In the genomic region with DNA sequence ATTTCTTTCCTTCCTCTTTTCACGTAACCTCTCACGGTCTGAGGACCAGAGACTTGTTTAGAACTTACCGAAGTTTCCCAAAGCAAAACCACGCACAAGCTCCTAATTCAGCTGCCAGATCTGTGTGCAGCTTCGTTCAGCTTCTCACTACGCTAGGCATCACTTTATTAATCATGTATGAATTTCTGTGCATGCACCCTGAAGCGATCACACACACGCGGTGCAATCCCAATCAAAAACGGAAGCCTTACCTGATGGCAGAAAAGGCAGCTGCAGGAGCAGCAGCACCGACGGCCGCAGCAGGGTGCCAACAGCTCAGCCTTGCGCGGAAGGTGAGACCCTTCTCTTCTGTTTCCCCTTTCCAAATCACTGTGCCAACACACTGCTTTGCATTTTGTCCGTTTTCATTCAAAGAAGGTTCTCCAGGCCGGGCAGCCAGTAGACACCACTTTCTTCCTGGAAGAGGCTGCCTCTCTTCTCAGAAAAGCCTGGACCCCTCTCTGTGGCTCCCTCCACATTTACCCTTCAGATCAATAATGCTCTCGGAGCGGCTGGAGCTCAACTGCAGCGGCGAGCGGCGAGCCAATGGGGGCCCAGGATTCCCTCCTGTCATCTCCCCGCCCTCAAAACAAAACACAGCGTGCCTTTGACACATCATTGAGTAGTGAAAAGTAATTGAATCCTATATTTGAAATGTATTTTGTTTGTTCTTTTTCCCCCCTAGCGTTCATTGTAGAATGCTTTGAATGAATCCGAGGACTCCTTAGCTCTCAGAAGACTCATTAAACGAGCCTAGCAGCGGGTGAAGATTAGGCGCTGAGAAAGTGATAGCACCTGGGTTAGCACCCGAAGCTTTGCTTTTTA, we compare ENCODE assay signal across 9 cellular contexts. TPM values are rescaled to one million over a fixed set of nuclear protein-coding genes. Genes with fewer than 3 reads are reported as not detected.
A peak's percentile ranks its signal among the peaks of the same experiment; 100 is the strongest.
DNase-seq lines count a peak whose midpoint lies in the region; ATAC-seq and TF ChIP-seq lines count a peak whose summit lies in the region.
"Had no signal": no experiment of that assay in that cellular context is flagged by ENCODE, and none has a peak within 500 bp of the region (broad histone marks: within the 10 kb centered on the region; RNA-seq: fewer than 3 reads in every experiment).

A gene (minus strand): TSS at position 538 of the 864 bp plus-strand sequence.

- H3K9ac ChIP-seq in mammary epithelial cell (ENCODE audit: insufficient read depth, low read length) = no peak within 1 kb of the TSS

- ATAC-seq in naive thymus-derived CD4-positive, alpha-beta T cell = no peak
- ATAC-seq: HCT116 had no signal

- BruUV-seq in Caco-2 (replicated peaks; lab: Mats Ljungman, UMichigan) (no TSS peak), mammary epithelial cell (replicated peaks; lab: Mats Ljungman, UMichigan) (no TSS peak)

- intact Hi-C loops in Caco-2 (cut with micrococcal nuclease; ENCODE audit: unreplicated experiment) (no loop called here), mammary epithelial cell (cut with micrococcal nuclease) (no loop called here)
- intact Hi-C loops in naive thymus-derived CD4-positive, alpha-beta T cell (cut with micrococcal nuclease) = no loop called here

- peak within 1 kb of the TSS; percentile 41 for H3K4me3 Mint-ChIP-seq in Caco-2 (ENCODE audit: unreplicated experiment)
- peak within 1 kb of the TSS; percentile 42 to 81 (median 69) for H3K4me3 Mint-ChIP-seq in naive thymus-derived CD4-positive, alpha-beta T cell

- no peaks in the 10 kb centered on the region for H3K36me3 Mint-ChIP-seq in Caco-2 (ENCODE audit: insufficient read depth, unreplicated experiment)
- no peaks in the 10 kb centered on the region for H3K36me3 Mint-ChIP-seq in naive thymus-derived CD4-positive, alpha-beta T cell

- H3K4me1 Mint-ChIP-seq in Caco-2 (ENCODE audit: low read depth, unreplicated experiment) = peaks cover 7% of the 10 kb centered on the region
- peaks cover 0 to 17% (median 14%) of the 10 kb centered on the region in 7 donors for H3K4me1 Mint-ChIP-seq in naive thymus-derived CD4-positive, alpha-beta T cell

- no peak for TF ChIP-seq CTCF in Caco-2 (IDR thresholded peaks at IDR 0.05; ENCODE audit: insufficient read depth in 1 of 2, low read depth in 1 of 2, low read length in 1 of 2, severe bottlenecking in 1 of 2, unreplicated experiment in 1 of 2)
- TF ChIP-seq CTCF in mammary epithelial cell (conservative IDR thresholded peaks at IDR 0.05 in 1 of 2, IDR thresholded peaks at IDR 0.05 in 1 of 2; ENCODE audit: extremely low read depth in 1 of 2, insufficient read depth in 1 of 2, low read depth in 1 of 2, low read length in 2 of 2) = no peak

- peak within 1 kb of the TSS; percentile 73 for H2AFZ ChIP-seq in mammary epithelial cell (ENCODE audit: low read depth, low read length)

- H3K27me3 ChIP-seq in Caco-2 (replicated peaks; ENCODE audit: control insufficient read depth, insufficient read depth, low read length) (no peaks in the 10 kb centered on the region), mammary epithelial cell (ENCODE audit: insufficient read depth, low read length) (peaks cover 3% of the 10 kb centered on the region)
- no peaks in the 10 kb centered on the region for H3K27me3 ChIP-seq in naive thymus-derived CD4-positive, alpha-beta T cell (ENCODE audit: control insufficient read depth in 2 of 2, insufficient read depth in 2 of 2, low read length in 2 of 2)

- in situ Hi-C loops in mammary epithelial cell (cut with MboI; ENCODE audit: low sequenced_read_pairs in 2 of 2) = no loop called here

- peaks cover 15% of the 10 kb centered on the region for H3K27me3 Mint-ChIP-seq in Caco-2 (ENCODE audit: insufficient read depth, unreplicated experiment)
- peaks cover 0 to 5% (median 0%) of the 10 kb centered on the region in 5 donors for H3K27me3 Mint-ChIP-seq in naive thymus-derived CD4-positive, alpha-beta T cell

- no peak within 1 kb of the TSS for H3K27ac ChIP-seq in mammary epithelial cell (ENCODE audit: insufficient read depth, low read depth, low read length)
- H3K27ac ChIP-seq in naive thymus-derived CD4-positive, alpha-beta T cell (ENCODE audit: low read depth, low read length) = no peak within 1 kb of the TSS

- H3K36me3 ChIP-seq in Caco-2 (ENCODE audit: control insufficient read depth, insufficient read depth, low read length) = no peaks in the 10 kb centered on the region
- H3K36me3 ChIP-seq in mammary epithelial cell (ENCODE audit: insufficient read depth, low read length) = no peaks in the 10 kb centered on the region
- H3K36me3 ChIP-seq in naive thymus-derived CD4-positive, alpha-beta T cell (ENCODE audit: control insufficient read depth in 2 of 3, insufficient read depth in 3 of 3, low read length in 3 of 3) = no peaks in the 10 kb centered on the region

- peak within 1 kb of the TSS; percentile 88 for H3K4me2 ChIP-seq in mammary epithelial cell (ENCODE audit: insufficient read depth, low read depth, low read length)

- POLR2A ChIA-PET in Caco-2 (lab: Charles Lee) = no interaction called here
- POLR2A ChIA-PET in naive thymus-derived CD4-positive, alpha-beta T cell (lab: Charles Lee) = no interaction called here

- dilution Hi-C loops in mammary epithelial cell (cut with HindIII; ENCODE audit: low sequenced_read_pairs) = no loop called here

- 3% methylated on average over 31 of the region's 31 CpGs for WGBS in mammary epithelial cell (ENCODE audit: low coverage, missing lambda C conversion rate)

- H3K79me2 ChIP-seq in mammary epithelial cell (ENCODE audit: insufficient read depth, low read length) = no peaks in the 10 kb centered on the region

- no peaks in the 10 kb centered on the region for H3K9me3 Mint-ChIP-seq in Caco-2 (ENCODE audit: unreplicated experiment)
- peaks cover 0 to 20% (median 0%) of the 10 kb centered on the region in 11 donors for H3K9me3 Mint-ChIP-seq in naive thymus-derived CD4-positive, alpha-beta T cell

- no peak within 1 kb of the TSS for H3K27ac Mint-ChIP-seq in Caco-2 (ENCODE audit: unreplicated experiment)
- H3K27ac Mint-ChIP-seq in naive thymus-derived CD4-positive, alpha-beta T cell = peak within 1 kb of the TSS in 2 of 9 donors; percentile 33 to 36

- H3K4me3 ChIP-seq in Caco-2 (ENCODE audit: low read depth, low read length) (no peak within 1 kb of the TSS), mammary epithelial cell (replicated peaks in 1 of 3; ENCODE audit: insufficient read depth in 1 of 3, low read depth in 2 of 3, low read length in 3 of 3) (peak within 1 kb of the TSS; percentile 30 to 37 (median 37))
- no peak within 1 kb of the TSS for H3K4me3 ChIP-seq in naive thymus-derived CD4-positive, alpha-beta T cell (ENCODE audit: low read length)

- DNase-seq in Caco-2 (no peak), H4 (ENCODE audit: low spot score) (no peak), NCI-H524 (lab: John Stamatoyannopoulos, UW) (peak; percentile 83), mammary epithelial cell (peak; percentile 16), GM19238 (ENCODE audit: insufficient read length, low spot score) (no peak), medulla oblongata (ENCODE audit: extremely low spot score) (no peak)
- peak in 2 of 9 donors; percentile 4 to 6 for DNase-seq in naive thymus-derived CD4-positive, alpha-beta T cell
- no peak for DNase-seq in activated CD8-positive, alpha-beta memory T cell treated with anti-CD3 and anti-CD28 coated beads, Interleukin-2, amount 50 U/mL, for 48 hours

- H4K20me1 ChIP-seq in mammary epithelial cell (ENCODE audit: insufficient read depth, low read length) = no peaks in the 10 kb centered on the region

- H3K4me1 ChIP-seq in Caco-2 (no peaks in the 10 kb centered on the region), mammary epithelial cell (ENCODE audit: insufficient read depth, low read length) (peaks cover 8% of the 10 kb centered on the region)
- H3K4me1 ChIP-seq in naive thymus-derived CD4-positive, alpha-beta T cell (ENCODE audit: control insufficient read depth in 2 of 2, insufficient read depth in 2 of 2, low read length in 2 of 2) = no peaks in the 10 kb centered on the region

- H3K9me3 ChIP-seq in Caco-2 (no peaks in the 10 kb centered on the region), mammary epithelial cell (replicated peaks; ENCODE audit: insufficient read depth, low read length) (no peaks in the 10 kb centered on the region)
- no peaks in the 10 kb centered on the region for H3K9me3 ChIP-seq in naive thymus-derived CD4-positive, alpha-beta T cell (ENCODE audit: control insufficient read depth in 2 of 3, low read length in 3 of 3)

- CTCF ChIA-PET in Caco-2 (lab: Charles Lee) = no interaction called here
- CTCF ChIA-PET in mammary epithelial cell (lab: Charles Lee; ENCODE audit: low non-redundant PET) = interaction anchor here (0.6 kb wide), 1 partner anchor 964 kb away, joined by 5 read pairs; no protein-coding TSS in a partner anchor
- CTCF ChIA-PET in naive thymus-derived CD4-positive, alpha-beta T cell (lab: Charles Lee) = no interaction called here

RNA-seq across cellular contexts. Expression of the gene that starts here (rescaled TPM):
- total RNA-seq in Caco-2 (2022) = not detected in 2 replicates
- 49.2 and 71.9 TPM in 2 replicates for total RNA-seq in H4 (2014; rRNA removed; shearing (Covaris generic))
- total RNA-seq in mammary epithelial cell = not detected
- not detected for polyA plus RNA-seq in mammary epithelial cell
- not detected for polyA minus RNA-seq in mammary epithelial cell
- not detected for total RNA-seq in naive thymus-derived CD4-positive, alpha-beta T cell
- polyA plus RNA-seq in naive thymus-derived CD4-positive, alpha-beta T cell = not detected

Comparison
In these comparisons a context has a peak if more than half of its experiments do, and no peak if none do; other contexts are left out.
1. RNA of the gene that starts here (total RNA-seq): 49.2 to 71.9 TPM in H4; not detected in Caco-2, not detected in mammary epithelial cell and not detected in naive thymus-derived CD4-positive, alpha-beta T cell; every median in the first group is over 10 times any median in the second.
2. Peak in DNase-seq, H3K4me3 ChIP-seq and H3K4me2 ChIP-seq in mammary epithelial cell; RNA of the gene not detected or under 1 TPM.
3. DNase-seq: peak in NCI-H524 (2 of 2); none in Caco-2 (0 of 2), H4 (single experiment), activated CD8-positive, alpha-beta memory T cell treated with anti-CD3 and anti-CD28 coated beads, Interleukin-2, amount 50 U/mL, for 48 hours (single experiment), GM19238 (single experiment) and medulla oblongata (single experiment).